In genomic region chr1:41532206-41532975, GRCh38 we compare ENCODE assay signal across 14 cellular contexts. TPM values are rescaled to one million over a fixed set of nuclear protein-coding genes. Genes with fewer than 3 reads are reported as not detected.
"Had no signal": no experiment of that assay in that cellular context is flagged by ENCODE, and none has a peak within 500 bp of the region (broad histone marks: within the 10 kb centered on the region; RNA-seq: fewer than 3 reads in every experiment).

No MANE protein-coding gene starts in this region.

- ATAC-seq: esophagus mucosa, left colon, pancreas had no signal

- H3K4me3 Mint-ChIP-seq: immature natural killer cell, neural crest cell had no signal

- H3K4me3 ChIP-seq: dorsolateral prefrontal cortex, pancreas, SJCRH30 had no signal

- H3K4me1 Mint-ChIP-seq: neural crest cell had no signal

- H3K36me3 Mint-ChIP-seq: immature natural killer cell had no signal

- H3K4me1 ChIP-seq: SJCRH30 had no signal

- H3K27me3 ChIP-seq: brain microvascular endothelial cell, dorsolateral prefrontal cortex, pancreas, SJCRH30 had no signal

- H3K27ac ChIP-seq: brain microvascular endothelial cell, dorsolateral prefrontal cortex, pancreas, SJCRH30 had no signal

- H3K9me3 ChIP-seq: pancreas, SJCRH30 had no signal

- DNase-seq: activated gamma-delta T cell treated with Interleukin-2 at 50 U/mL for 16 hours, activated T-cell treated with anti-CD3 and anti-CD28 coated beads for 4 hours, brain microvascular endothelial cell, immature natural killer cell, SJCRH30, T-helper 9 cell, trophoblast cell had no signal

- H3K36me3 ChIP-seq: brain microvascular endothelial cell, pancreas, SJCRH30 had no signal

RNA-seq across cellular contexts. Expression of gene EDN2, which starts 47.9 kb away (rescaled TPM):
- total RNA-seq: cerebellum, neural crest cell, RPMI7951 had no signal
